ENCODE assay signal across 27 cellular contexts in the genomic region with DNA sequence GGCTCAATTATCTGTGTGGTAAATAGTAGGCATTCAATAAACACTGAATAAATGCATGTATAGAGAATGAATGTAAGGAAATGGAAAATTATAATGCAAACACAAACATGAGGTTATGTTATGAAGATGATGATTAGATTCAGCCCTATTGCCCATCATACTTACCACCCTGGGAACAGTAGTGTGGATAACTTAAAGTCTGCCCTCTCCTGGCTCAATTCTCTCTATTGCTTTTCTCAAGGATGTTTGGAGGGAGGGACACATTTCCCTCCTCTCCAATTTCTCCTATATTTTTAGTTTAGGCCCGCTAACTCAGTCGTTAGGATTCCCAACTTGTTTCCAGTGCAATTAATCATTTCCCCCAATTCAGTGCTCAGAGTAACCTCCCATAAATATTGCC.
"Had no signal": no experiment of that assay in that cellular context is flagged by ENCODE, and none has a peak within 500 bp of the region (broad histone marks: within the 10 kb centered on the region; RNA-seq: fewer than 3 reads in every experiment).

No MANE protein-coding gene starts in this region.

- H3K9me3 Mint-ChIP-seq: activated naive CD4-positive, alpha-beta T cell treated with anti-CD3 and anti-CD28 coated beads, Interleukin-2, amount 10 ng/mL, durations not matched to agents 7 days and 5 days; activated naive CD8-positive, alpha-beta T cell treated with anti-CD3 and anti-CD28 coated beads, Interleukin-2, amount 50 U/mL, for 24 hours; activated T-cell treated with anti-CD3 and anti-CD28 coated beads, Interleukin-2, amount 50 U/mL, for 24 hours; effector memory CD8-positive, alpha-beta T cell; nephron had no signal

- H3K4me3 ChIP-seq: heart left ventricle, left lung, lung, stomach, thyroid gland, upper lobe of left lung, vagina had no signal

- DNase-seq: activated CD4-positive, alpha-beta T cell treated with anti-CD3 and anti-CD28 coated beads for 4 hours; activated CD4-positive, alpha-beta T cell treated with anti-CD3 and anti-CD28 coated beads, Interleukin-2, amount 50 U/mL, for 4 hours; activated CD8-positive, alpha-beta memory T cell treated with anti-CD3 and anti-CD28 coated beads, Interleukin-2, amount 50 U/mL, for 48 hours; activated gamma-delta T cell; activated naive CD4-positive, alpha-beta T cell treated with anti-CD3 and anti-CD28 coated beads, Interleukin-2, amount 10 ng/mL, durations not matched to agents 7 days and 5 days; activated naive CD8-positive, alpha-beta T cell treated with anti-CD3 and anti-CD28 coated beads, Interleukin-2, amount 50 U/mL, for 24 hours; activated T-cell treated with anti-CD3 and anti-CD28 coated beads, Interleukin-2, amount 50 U/mL, for 24 hours; amygdala; caudate nucleus; cortex of kidney; effector memory CD8-positive, alpha-beta T cell; foreskin fibroblast; heart left ventricle; kidney glomerular epithelial cell; left lung; posterior cingulate gyrus; right cardiac atrium; stimulated activated CD4-positive, alpha-beta T cell treated with anti-CD3 and anti-CD28 coated beads, Interleukin-15, amount 100 ng/mL, for 24 hours; stimulated activated CD4-positive, alpha-beta T cell treated with anti-CD3 and anti-CD28 coated beads, Interleukin-2, amount 100 ng/mL, for 24 hours; stimulated activated naive B cell treated with anti-CD40 and anti-IgM and Interleukin-4, amounts not matched to agents 10 μg/mL and 1 μg/mL and 100 μg/mL, for 72 hours; stomach; thyroid gland; upper lobe of left lung had no signal

- H3K27ac ChIP-seq: heart left ventricle, left lung, stomach, thyroid gland, upper lobe of left lung, vagina had no signal

- H3K27me3 ChIP-seq: thyroid gland, upper lobe of left lung, vagina had no signal

- H3K27me3 Mint-ChIP-seq: activated naive CD4-positive, alpha-beta T cell treated with anti-CD3 and anti-CD28 coated beads, Interleukin-2, amount 10 ng/mL, durations not matched to agents 7 days and 5 days had no signal

- H3K27ac Mint-ChIP-seq: activated naive CD4-positive, alpha-beta T cell treated with anti-CD3 and anti-CD28 coated beads, Interleukin-2, amount 10 ng/mL, durations not matched to agents 7 days and 5 days; activated naive CD8-positive, alpha-beta T cell treated with anti-CD3 and anti-CD28 coated beads, Interleukin-2, amount 50 U/mL, for 24 hours; activated T-cell treated with anti-CD3 and anti-CD28 coated beads, Interleukin-2, amount 50 U/mL, for 24 hours; effector memory CD8-positive, alpha-beta T cell; nephron; stimulated activated naive B cell treated with anti-CD40 and anti-IgM and Interleukin-4, amounts not matched to agents 10 μg/mL and 1 μg/mL and 100 μg/mL, for 72 hours had no signal

- H3K9me3 ChIP-seq: heart left ventricle, left lung, stomach, thyroid gland, upper lobe of left lung, vagina had no signal

- H3K4me3 Mint-ChIP-seq: activated naive CD4-positive, alpha-beta T cell treated with anti-CD3 and anti-CD28 coated beads, Interleukin-2, amount 10 ng/mL, durations not matched to agents 7 days and 5 days; activated naive CD8-positive, alpha-beta T cell treated with anti-CD3 and anti-CD28 coated beads, Interleukin-2, amount 50 U/mL, for 24 hours; activated T-cell treated with anti-CD3 and anti-CD28 coated beads, Interleukin-2, amount 50 U/mL, for 24 hours; effector memory CD8-positive, alpha-beta T cell; nephron; stimulated activated naive B cell treated with anti-CD40 and anti-IgM and Interleukin-4, amounts not matched to agents 10 μg/mL and 1 μg/mL and 100 μg/mL, for 72 hours had no signal

- H3K4me1 ChIP-seq: heart left ventricle, left lung, stomach, thyroid gland, vagina had no signal

- H3K36me3 ChIP-seq: heart left ventricle, left lung, stomach, thyroid gland, upper lobe of left lung, vagina had no signal

- ATAC-seq: activated naive CD8-positive, alpha-beta T cell treated with anti-CD3 and anti-CD28 coated beads, Interleukin-2, amount 50 U/mL, for 24 hours; effector memory CD8-positive, alpha-beta T cell; esophagus mucosa; heart left ventricle; left lung; right cardiac atrium; stimulated activated naive B cell treated with anti-CD40 and anti-IgM and Interleukin-4, amounts not matched to agents 10 μg/mL and 1 μg/mL and 100 μg/mL, for 72 hours had no signal

- H3K36me3 Mint-ChIP-seq: activated naive CD4-positive, alpha-beta T cell treated with anti-CD3 and anti-CD28 coated beads, Interleukin-2, amount 10 ng/mL, durations not matched to agents 7 days and 5 days; stimulated activated naive B cell treated with anti-CD40 and anti-IgM and Interleukin-4, amounts not matched to agents 10 μg/mL and 1 μg/mL and 100 μg/mL, for 72 hours had no signal

- H3K4me1 Mint-ChIP-seq: activated naive CD4-positive, alpha-beta T cell treated with anti-CD3 and anti-CD28 coated beads, Interleukin-2, amount 10 ng/mL, durations not matched to agents 7 days and 5 days; activated naive CD8-positive, alpha-beta T cell treated with anti-CD3 and anti-CD28 coated beads, Interleukin-2, amount 50 U/mL, for 24 hours; stimulated activated naive B cell treated with anti-CD40 and anti-IgM and Interleukin-4, amounts not matched to agents 10 μg/mL and 1 μg/mL and 100 μg/mL, for 72 hours had no signal
